In the genomic region with DNA sequence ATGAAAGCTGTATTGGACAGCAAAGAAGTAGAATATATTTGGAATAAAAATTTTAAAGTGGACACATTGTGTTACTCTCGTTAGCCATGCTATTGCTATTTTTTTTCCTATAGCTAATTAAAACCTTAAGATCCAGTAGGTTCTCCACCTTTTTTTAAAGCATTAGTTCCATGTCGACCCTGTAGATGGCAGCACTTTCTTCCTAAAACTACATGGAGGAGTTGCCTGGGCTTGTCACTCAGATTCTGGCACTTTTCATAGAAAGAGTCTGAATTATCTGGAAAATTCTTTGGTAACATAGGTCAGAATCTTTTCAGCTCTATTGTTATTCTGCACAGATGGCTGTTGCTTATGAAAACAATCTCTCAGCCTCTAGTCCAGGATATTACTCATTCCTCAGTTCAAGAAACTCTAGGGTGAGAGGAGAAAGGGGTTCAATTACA, we compare ENCODE assay signal across 8 cellular contexts. TPM values are rescaled to one million over a fixed set of nuclear protein-coding genes. Genes with fewer than 3 reads are reported as not detected.
A peak's percentile ranks its signal among the peaks of the same experiment; 100 is the strongest.
DNase-seq lines count a peak whose midpoint lies in the region; ATAC-seq and TF ChIP-seq lines count a peak whose summit lies in the region.

No MANE protein-coding gene starts in this region.

- H3K36me3 Mint-ChIP-seq in activated naive CD8-positive, alpha-beta T cell treated with anti-CD3 and anti-CD28 coated beads for 36 hours, result no peaks in the 10 kb centered on the region

- no peaks in the 10 kb centered on the region for H3K36me3 ChIP-seq in heart left ventricle

- H3K27ac Mint-ChIP-seq in activated naive CD8-positive, alpha-beta T cell treated with anti-CD3 and anti-CD28 coated beads for 36 hours, result no peak overlapping the region

- TF ChIP-seq CTCF in heart left ventricle (IDR thresholded peaks at IDR 0.05) (peak; percentile 58 to 81 (median 73)), omental fat pad (IDR thresholded peaks at IDR 0.05) (peak in 1 of 3 donors; percentile 33)

- H3K4me3 ChIP-seq in heart left ventricle, result no peak overlapping the region

- no peak overlapping the region for H3K27ac ChIP-seq in heart left ventricle

- 0 to 3% (median 1%) methylated on average over 2 of the region's 2 CpGs for WGBS in heart left ventricle, 4 donors

- peaks cover 0 to 12% (median 1%) of the 10 kb centered on the region in 12 donors for H3K4me1 ChIP-seq in heart left ventricle

- no peaks in the 10 kb centered on the region for H3K9me3 Mint-ChIP-seq in activated naive CD8-positive, alpha-beta T cell treated with anti-CD3 and anti-CD28 coated beads for 36 hours

- H3K4me3 Mint-ChIP-seq in activated naive CD8-positive, alpha-beta T cell treated with anti-CD3 and anti-CD28 coated beads for 36 hours, result no peak overlapping the region

- no peak for TF ChIP-seq POLR2A in heart left ventricle (IDR thresholded peaks at IDR 0.05)

- H3K27me3 ChIP-seq in heart left ventricle, result no peaks in the 10 kb centered on the region

- peaks cover 19% of the 10 kb centered on the region for H3K27me3 Mint-ChIP-seq in activated naive CD8-positive, alpha-beta T cell treated with anti-CD3 and anti-CD28 coated beads for 36 hours

- H3K4me1 Mint-ChIP-seq in activated naive CD8-positive, alpha-beta T cell treated with anti-CD3 and anti-CD28 coated beads for 36 hours, result peaks cover 10% of the 10 kb centered on the region

- ATAC-seq in GM19438 (IDR thresholded peaks at IDR 0.05; ENCODE audit: low read depth, unreplicated experiment), result peak; percentile 46
- ATAC-seq in HG03521 (IDR thresholded peaks at IDR 0.05; ENCODE audit: unreplicated experiment), result peak; percentile 50
- ATAC-seq in heart left ventricle, result peak in 3 of 4 donors; percentile 61 to 65 (median 61)
- ATAC-seq in omental fat pad (ENCODE audit: low FRiP score), result no peak

- intact Hi-C loops in heart left ventricle (cut with DNase I), result loop anchor here (2.0 to 10.0 kb wide), 5 partner anchors 357 to 502 kb away; no protein-coding TSS in a partner anchor

- peak; percentile 17 for DNase-seq in DMS153 treated with DMSO at 0.1 percent for 48 hours (lab: John Stamatoyannopoulos, UW; ENCODE audit: unreplicated experiment)
- DNase-seq in NCI-H82 (lab: John Stamatoyannopoulos, UW), result peak; percentile 75
- DNase-seq in activated naive CD8-positive, alpha-beta T cell treated with anti-CD3 and anti-CD28 coated beads for 36 hours, result peak; percentile 21
- peak in 4 of 5 donors; percentile 27 to 41 (median 32) for DNase-seq in heart left ventricle
- DNase-seq in renal cortical epithelial cell (ENCODE audit: low read depth), result peak; percentile 80
- no peak for DNase-seq in omental fat pad (ENCODE audit: low spot score)

- no peaks in the 10 kb centered on the region for H3K9me3 ChIP-seq in heart left ventricle

RNA-seq across cellular contexts. Expression of a gene that starts 42.0 kb away (rescaled TPM):
- total RNA-seq in activated naive CD8-positive, alpha-beta T cell treated with anti-CD3 and anti-CD28 coated beads for 36 hours, result 1 to 10 TPM in 1 of 2 experiments, under 1 TPM in 1; 0.45 to 1.1 TPM
- total RNA-seq in heart left ventricle (1 to 10 TPM in 5 of 9 donors, under 1 TPM in 4; 0.38 to 3.5 (median 1.5) TPM), renal cortical epithelial cell (under 0.01 TPM in 2 replicates), omental fat pad (1 to 10 TPM; 2.3 to 4.9 (median 3.8) TPM)
- polyA plus RNA-seq in heart left ventricle, result under 1 TPM; 0.15 to 0.19 TPM
